ENCODE assay signal across 17 cellular contexts in genomic region chr4:179586460-179586859, GRCh38.
A peak's percentile ranks its signal among the peaks of the same experiment; 100 is the strongest.
DNase-seq lines count a peak whose midpoint lies in the region; ATAC-seq and TF ChIP-seq lines count a peak whose summit lies in the region.
"Had no signal": no experiment of that assay in that cellular context is flagged by ENCODE, and none has a peak within 500 bp of the region (broad histone marks: within the 10 kb centered on the region; RNA-seq: fewer than 3 reads in every experiment).

No MANE protein-coding gene starts in this region.

- no peaks in the 10 kb centered on the region for H3K36me3 Mint-ChIP-seq in WTC11
- H3K36me3 Mint-ChIP-seq: IgD-negative memory B cell had no signal

- H3K4me1 ChIP-seq in A673 (ENCODE audit: insufficient read depth, low read length, poor library complexity, severe bottlenecking) (no peaks in the 10 kb centered on the region), iPS DF 6.9 (ENCODE audit: control insufficient read depth, insufficient read depth, low read length) (no peaks in the 10 kb centered on the region), suprapubic skin (no peaks in the 10 kb centered on the region)

- H3K4me3 Mint-ChIP-seq in WTC11, result no peak overlapping the region
- H3K4me3 Mint-ChIP-seq: CD4-positive, alpha-beta T cell; IgD-negative memory B cell had no signal

- intact Hi-C loops in A673 (cut with micrococcal nuclease; ENCODE audit: unreplicated experiment), result no loop called here

- TF ChIP-seq CTCF in A673 (conservative IDR thresholded peaks at IDR 0.05; ENCODE audit: low read depth, low read length) (no peak), WTC11 (IDR thresholded peaks at IDR 0.05) (no peak), suprapubic skin (IDR thresholded peaks at IDR 0.05) (no peak)

- DNase-seq in A673 (ENCODE audit: low spot score) (peak; percentile 7), HPDE6-E6E7 (ENCODE audit: extremely low spot score) (peak; percentile 15), WTC11 (ENCODE audit: low spot score) (no peak), iPS DF 6.9 (ENCODE audit: low read depth, low spot score) (peak; percentile 2), CD1c-positive myeloid dendritic cell (ENCODE audit: extremely low spot score) (no peak), suprapubic skin (ENCODE audit: low spot score in 2 of 2) (no peak), substantia nigra (lab: John Stamatoyannopoulos, UW) (no peak)
- DNase-seq: AML-193; Calu3; CD4-positive, alpha-beta T cell; GDM1; GOT3; NCI-H146; NCI-H446; SIG-M5 had no signal

- WGBS in iPS DF 6.9 (ENCODE audit: insufficient coverage, insufficient read length), result no CpG with 5 or more reads among the region's 8 CpGs
- WGBS in suprapubic skin, result 86% methylated on average over 8 of the region's 8 CpGs

- TF ChIP-seq EP300 in suprapubic skin (IDR thresholded peaks at IDR 0.05), result no peak

- H3K4me1 Mint-ChIP-seq in WTC11, result peaks cover 21% of the 10 kb centered on the region
- H3K4me1 Mint-ChIP-seq: IgD-negative memory B cell had no signal

- ATAC-seq in WTC11, result peak; percentile 93
- ATAC-seq in HG03095 (IDR thresholded peaks at IDR 0.05; ENCODE audit: unreplicated experiment), result no peak

- peak overlapping the region; percentile 67 for H3K27ac Mint-ChIP-seq in WTC11
- H3K27ac Mint-ChIP-seq: CD4-positive, alpha-beta T cell; IgD-negative memory B cell had no signal

- no TSS peak for BruUV-seq in A673 (replicated peaks; lab: Mats Ljungman, UMichigan)

- H3K36me3 ChIP-seq in A673 (ENCODE audit: insufficient read depth, low read length, poor library complexity, severe bottlenecking), result no peaks in the 10 kb centered on the region
- H3K36me3 ChIP-seq in iPS DF 6.9 (ENCODE audit: control insufficient read depth, insufficient read depth, low read length), result no peaks in the 10 kb centered on the region
- H3K36me3 ChIP-seq in suprapubic skin, result no peaks in the 10 kb centered on the region

- peaks cover 7% of the 10 kb centered on the region; the same call in 1 of the 2 replicates for H3K9me3 Mint-ChIP-seq in WTC11

- no peaks in the 10 kb centered on the region for H3K27me3 ChIP-seq in A673 (replicated peaks; ENCODE audit: insufficient read depth, low read depth, low read length, poor library complexity)
- no peaks in the 10 kb centered on the region for H3K27me3 ChIP-seq in iPS DF 6.9 (ENCODE audit: control insufficient read depth, insufficient read depth, low read length)
- no peaks in the 10 kb centered on the region for H3K27me3 ChIP-seq in suprapubic skin

- TF ChIP-seq POLR2A in suprapubic skin (IDR thresholded peaks at IDR 0.05), result no peak

- no peaks in the 10 kb centered on the region for H3K27me3 Mint-ChIP-seq in WTC11 (ENCODE audit: low read depth)
- H3K27me3 Mint-ChIP-seq: CD4-positive, alpha-beta T cell; IgD-negative memory B cell had no signal

- POLR2A ChIA-PET in A673 (lab: Charles Lee; ENCODE audit: low non-redundant PET) (no interaction called here), WTC11 (lab: Charles Lee) (no interaction called here)

- CTCF ChIA-PET in A673 (lab: Charles Lee), result no interaction called here
- CTCF ChIA-PET in WTC11 (lab: Charles Lee), result no interaction called here

- H3K9me3 ChIP-seq in A673 (ENCODE audit: low read depth, low read length, poor library complexity, severe bottlenecking), result no peaks in the 10 kb centered on the region
- H3K9me3 ChIP-seq in iPS DF 6.9 (ENCODE audit: control insufficient read depth, insufficient read depth, low read length), result no peaks in the 10 kb centered on the region
- H3K9me3 ChIP-seq in suprapubic skin, result peaks cover 3% of the 10 kb centered on the region

- H3K27ac ChIP-seq in A673 (ENCODE audit: low read depth, low read length, poor library complexity, severe bottlenecking), result no peak overlapping the region
- H3K27ac ChIP-seq in iPS DF 6.9 (ENCODE audit: low read length), result no peak overlapping the region
- no peak overlapping the region for H3K27ac ChIP-seq in suprapubic skin
- no peak overlapping the region for H3K27ac ChIP-seq in substantia nigra (ENCODE audit: low read depth, low read length, poor library complexity, severe bottlenecking)

- H3K4me3 ChIP-seq in A673 (ENCODE audit: low read depth, low read length, poor library complexity, severe bottlenecking) (no peak overlapping the region), iPS DF 6.9 (ENCODE audit: low read length) (no peak overlapping the region), suprapubic skin (no peak overlapping the region)

TF ChIP-seq in WTC11, 78 proteins besides CTCF, POLR2A, EP300 and RAD21:
- TF ChIP-seq NR1H2 (CRISPR knock-in tag; IDR thresholded peaks at IDR 0.05) (no peak), NFE2L1 (CRISPR knock-in tag; IDR thresholded peaks at IDR 0.05) (no peak), ZBTB21 (CRISPR knock-in tag; IDR thresholded peaks at IDR 0.05; ENCODE audit: borderline replicate concordance) (no peak), ZNF232 (CRISPR knock-in tag; IDR thresholded peaks at IDR 0.05) (no peak), AFF4 (CRISPR knock-in tag; IDR thresholded peaks at IDR 0.05; ENCODE audit: borderline replicate concordance) (no peak), NR3C1 (CRISPR knock-in tag; conservative IDR thresholded peaks at IDR 0.05; ENCODE audit: low read depth) (no peak), ZNF512 (CRISPR knock-in tag; IDR thresholded peaks at IDR 0.05; ENCODE audit: borderline replicate concordance) (no peak), JUN (CRISPR knock-in tag; IDR thresholded peaks at IDR 0.05) (no peak), NR2C2 (CRISPR knock-in tag; IDR thresholded peaks at IDR 0.05) (no peak), ZSCAN18 (CRISPR knock-in tag; IDR thresholded peaks at IDR 0.05) (no peak), PRRX2 (CRISPR knock-in tag; IDR thresholded peaks at IDR 0.05) (no peak), FOXJ3 (CRISPR knock-in tag; IDR thresholded peaks at IDR 0.05; ENCODE audit: borderline replicate concordance) (no peak), ZNF396 (CRISPR knock-in tag; IDR thresholded peaks at IDR 0.05; ENCODE audit: borderline replicate concordance) (no peak), ZNF219 (CRISPR knock-in tag; IDR thresholded peaks at IDR 0.05; ENCODE audit: borderline replicate concordance) (no peak), CREB1 (CRISPR knock-in tag; IDR thresholded peaks at IDR 0.05) (no peak)

Comparison
In these comparisons a context has a peak if more than half of its experiments do, and no peak if none do; other contexts are left out.
1. DNase-seq: peak in A673 (single experiment), HPDE6-E6E7 (single experiment) and iPS DF 6.9 (single experiment); none in WTC11 (single experiment), CD1c-positive myeloid dendritic cell (single experiment), suprapubic skin (0 of 2) and substantia nigra (0 of 49).